Comparison of ENCODE assay signal across 16 cellular contexts in genomic region chr4:110411599-110412011, GRCh38.
DNase-seq lines count a peak whose midpoint lies in the region; ATAC-seq and TF ChIP-seq lines count a peak whose summit lies in the region.
"Had no signal": no experiment of that assay in that cellular context is flagged by ENCODE, and none has a peak within 500 bp of the region (broad histone marks: within the 10 kb centered on the region; RNA-seq: fewer than 3 reads in every experiment).

No MANE protein-coding gene starts in this region.

- H3K36me3 Mint-ChIP-seq in natural killer cell (no peaks in the 10 kb centered on the region), T-cell (no peaks in the 10 kb centered on the region)
- no peaks in the 10 kb centered on the region for H3K36me3 Mint-ChIP-seq in natural killer cell treated with Interleukin-12 subunit alpha and Interleukin-12 subunit beta and Interleukin-15 and Interleukin-18, amount 100 ng/mL, for 72 hours
- H3K36me3 Mint-ChIP-seq: activated naive CD8-positive, alpha-beta T cell treated with anti-CD3 and anti-CD28 coated beads for 36 hours had no signal

- H3K4me3 Mint-ChIP-seq in natural killer cell (peak overlapping the region; percentile 60), T-cell (peak overlapping the region; percentile 3 to 34 (median 13))
- no peak overlapping the region for H3K4me3 Mint-ChIP-seq in natural killer cell treated with Interleukin-12 subunit alpha and Interleukin-12 subunit beta and Interleukin-15 and Interleukin-18, amount 100 ng/mL, for 72 hours
- H3K4me3 Mint-ChIP-seq: activated CD8-positive, alpha-beta T cell treated with anti-CD3 and anti-CD28 coated beads, Interleukin-2, amount 10 ng/mL, durations not matched to agents 7 days and 5 days; activated naive CD8-positive, alpha-beta T cell treated with anti-CD3 and anti-CD28 coated beads for 36 hours; T-helper 17 cell had no signal

- TF ChIP-seq EP300 in ovary (IDR thresholded peaks at IDR 0.05): no peak

- CTCF ChIA-PET in T-cell (lab: Charles Lee): no interaction called here

- H3K4me1 ChIP-seq in ovary (ENCODE audit: insufficient read depth): no peaks in the 10 kb centered on the region
- H3K4me1 ChIP-seq: tibial artery had no signal

- no peak for TF ChIP-seq POLR2A in ovary (IDR thresholded peaks at IDR 0.05)

- ATAC-seq in natural killer cell (no peak), T-cell (replicated peaks in 1 of 4) (no peak), GM19455 (IDR thresholded peaks at IDR 0.05; ENCODE audit: unreplicated experiment) (no peak)
- no peak for ATAC-seq in natural killer cell treated with Interleukin-12 subunit alpha and Interleukin-12 subunit beta and Interleukin-15 and Interleukin-18, amount 100 ng/mL, for 72 hours
- ATAC-seq: activated CD8-positive, alpha-beta T cell treated with anti-CD3 and anti-CD28 coated beads, Interleukin-2, amount 10 ng/mL, durations not matched to agents 7 days and 5 days; sciatic nerve; T-helper 17 cell had no signal

- H3K27ac ChIP-seq in ovary: no peak overlapping the region
- H3K27ac ChIP-seq: coronary artery, tibial artery had no signal

- no peak for TF ChIP-seq CTCF in natural killer cell (IDR thresholded peaks at IDR 0.05)
- TF ChIP-seq CTCF in ovary (IDR thresholded peaks at IDR 0.05): no peak

- no peaks in the 10 kb centered on the region for H3K9me3 ChIP-seq in ovary
- H3K9me3 ChIP-seq: tibial artery had no signal

- no peaks in the 10 kb centered on the region for H3K27me3 ChIP-seq in ovary
- H3K27me3 ChIP-seq: tibial artery had no signal

- POLR2A ChIA-PET in T-cell (lab: Charles Lee): no interaction called here

- no peak for DNase-seq in natural killer cell
- no peak for DNase-seq in natural killer cell treated with Interleukin-12 subunit alpha and Interleukin-12 subunit beta and Interleukin-15 and Interleukin-18, amount 100 ng/mL, for 72 hours (ENCODE audit: low spot score)
- DNase-seq in T-cell: no peak
- DNase-seq in iPS-NIHi7 (ENCODE audit: extremely low spot score): peak; percentile 72
- DNase-seq in ovary: no peak
- DNase-seq in NCI-H1436 treated with DMSO at 0.1 percent for 48 hours (lab: John Stamatoyannopoulos, UW): no peak
- no peak for DNase-seq in AG08396 (ENCODE audit: low spot score)
- DNase-seq: activated CD8-positive, alpha-beta T cell treated with anti-CD3 and anti-CD28 coated beads, Interleukin-2, amount 10 ng/mL, durations not matched to agents 7 days and 5 days; activated naive CD8-positive, alpha-beta T cell treated with anti-CD3 and anti-CD28 coated beads for 36 hours; foreskin fibroblast; NCI-H1048; T-helper 17 cell; tibial artery had no signal

- no peak overlapping the region for H3K27ac Mint-ChIP-seq in natural killer cell
- no peak overlapping the region for H3K27ac Mint-ChIP-seq in natural killer cell treated with Interleukin-12 subunit alpha and Interleukin-12 subunit beta and Interleukin-15 and Interleukin-18, amount 100 ng/mL, for 72 hours
- H3K27ac Mint-ChIP-seq in T-cell: no peak overlapping the region
- H3K27ac Mint-ChIP-seq: activated CD8-positive, alpha-beta T cell treated with anti-CD3 and anti-CD28 coated beads, Interleukin-2, amount 10 ng/mL, durations not matched to agents 7 days and 5 days; activated naive CD8-positive, alpha-beta T cell treated with anti-CD3 and anti-CD28 coated beads for 36 hours; T-helper 17 cell had no signal

- H3K27me3 Mint-ChIP-seq in natural killer cell (ENCODE audit: low read depth in 2 of 2): peaks cover 9 to 25% of the 10 kb centered on the region in 2 donors
- peaks cover 4 to 7% of the 10 kb centered on the region in 2 donors for H3K27me3 Mint-ChIP-seq in natural killer cell treated with Interleukin-12 subunit alpha and Interleukin-12 subunit beta and Interleukin-15 and Interleukin-18, amount 100 ng/mL, for 72 hours
- peaks cover 22 to 26% of the 10 kb centered on the region in 2 donors for H3K27me3 Mint-ChIP-seq in T-cell

- no peak overlapping the region for H3K4me3 ChIP-seq in ovary
- H3K4me3 ChIP-seq: coronary artery, tibial artery had no signal

- H3K9me3 Mint-ChIP-seq in natural killer cell: no peaks in the 10 kb centered on the region
- H3K9me3 Mint-ChIP-seq in natural killer cell treated with Interleukin-12 subunit alpha and Interleukin-12 subunit beta and Interleukin-15 and Interleukin-18, amount 100 ng/mL, for 72 hours: no peaks in the 10 kb centered on the region
- no peaks in the 10 kb centered on the region for H3K9me3 Mint-ChIP-seq in T-cell

- intact Hi-C loops in natural killer cell (cut with micrococcal nuclease) (no loop called here), ovary (cut with DNase I) (no loop called here)

- H3K4me1 Mint-ChIP-seq in natural killer cell (no peaks in the 10 kb centered on the region), T-cell (no peaks in the 10 kb centered on the region)
- no peaks in the 10 kb centered on the region for H3K4me1 Mint-ChIP-seq in natural killer cell treated with Interleukin-12 subunit alpha and Interleukin-12 subunit beta and Interleukin-15 and Interleukin-18, amount 100 ng/mL, for 72 hours (ENCODE audit: low read depth in 2 of 2)
- H3K4me1 Mint-ChIP-seq: activated naive CD8-positive, alpha-beta T cell treated with anti-CD3 and anti-CD28 coated beads for 36 hours; T-helper 17 cell had no signal

- H3K36me3 ChIP-seq in ovary: no peaks in the 10 kb centered on the region
- H3K36me3 ChIP-seq: tibial artery had no signal

- 82 to 93% (median 91%) methylated on average over 5 of the region's 5 CpGs for WGBS in ovary, 3 donors
